ENCODE assay signal across 18 cellular contexts in genomic region chr2:166013878-166014277, GRCh38.
A peak's percentile ranks its signal among the peaks of the same experiment; 100 is the strongest.
DNase-seq lines count a peak whose midpoint lies in the region; ATAC-seq and TF ChIP-seq lines count a peak whose summit lies in the region.
"Had no signal": no experiment of that assay in that cellular context is flagged by ENCODE, and none has a peak within 500 bp of the region (broad histone marks: within the 10 kb centered on the region; RNA-seq: fewer than 3 reads in every experiment).

No MANE protein-coding gene starts in this region.

- H3K4me2 ChIP-seq in PC-3 (ENCODE audit: low read length) = no peak overlapping the region

- H3K36me3 Mint-ChIP-seq in progenitor cell of endocrine pancreas (ENCODE audit: insufficient read depth) = no peaks in the 10 kb centered on the region
- no peaks in the 10 kb centered on the region for H3K36me3 Mint-ChIP-seq in activated naive CD8-positive, alpha-beta T cell treated with anti-CD3 and anti-CD28 coated beads for 36 hours
- H3K36me3 Mint-ChIP-seq: CD4-positive, alpha-beta memory T cell had no signal

- no peak overlapping the region for H3K4me3 Mint-ChIP-seq in progenitor cell of endocrine pancreas (ENCODE audit: low read depth)
- no peak overlapping the region for H3K4me3 Mint-ChIP-seq in activated naive CD8-positive, alpha-beta T cell treated with anti-CD3 and anti-CD28 coated beads for 36 hours
- H3K4me3 Mint-ChIP-seq: CD4-positive, alpha-beta memory T cell had no signal

- intact Hi-C loops in PC-3 (cut with micrococcal nuclease) = no loop called here

- TF ChIP-seq CTCF in PC-3 (conservative IDR thresholded peaks at IDR 0.05; ENCODE audit: low read depth, low read length) = 0 out of 2 replicates have a peak, but pooled peaks have one; percentile 32
- TF ChIP-seq CTCF in fibroblast of villous mesenchyme (IDR thresholded peaks at IDR 0.05; ENCODE audit: insufficient read depth, low read depth, low read length) = peak; percentile 3
- TF ChIP-seq CTCF in progenitor cell of endocrine pancreas (IDR thresholded peaks at IDR 0.05; ENCODE audit: unreplicated experiment) = peak; percentile 7

- no peaks in the 10 kb centered on the region for H3K4me1 ChIP-seq in PC-3 (ENCODE audit: insufficient read depth, low read length)

- H3K4me3 ChIP-seq in PC-3 (ENCODE audit: low read length) = no peak overlapping the region
- H3K4me3 ChIP-seq in fibroblast of villous mesenchyme (ENCODE audit: low read depth, low read length) = no peak overlapping the region

- no peak overlapping the region for H3K27ac Mint-ChIP-seq in progenitor cell of endocrine pancreas
- H3K27ac Mint-ChIP-seq in activated naive CD8-positive, alpha-beta T cell treated with anti-CD3 and anti-CD28 coated beads for 36 hours = no peak overlapping the region

- peaks cover 75% of the 10 kb centered on the region for H3K27me3 ChIP-seq in PC-3 (ENCODE audit: low read length)

- no peak overlapping the region for H3K27ac ChIP-seq in PC-3 (ENCODE audit: low read length)

- no peak overlapping the region for H2AFZ ChIP-seq in PC-3 (ENCODE audit: low read length)

- no peaks in the 10 kb centered on the region for H3K79me2 ChIP-seq in PC-3 (ENCODE audit: low read length)

- H3K36me3 ChIP-seq in PC-3 (ENCODE audit: low read depth, low read length) = no peaks in the 10 kb centered on the region

- H4K20me1 ChIP-seq in PC-3 (ENCODE audit: low read length) = no peaks in the 10 kb centered on the region

- POLR2A ChIA-PET in PC-3 (lab: Charles Lee; ENCODE audit: unreplicated experiment) = no interaction called here

- H3K9me3 ChIP-seq in PC-3 (ENCODE audit: low read length) = no peaks in the 10 kb centered on the region

- no peak overlapping the region for H3K9ac ChIP-seq in PC-3 (ENCODE audit: low read length)

- CTCF ChIA-PET in PC-3 (lab: Charles Lee) = interaction anchor here (0.7 kb wide), 1 partner anchor 228 kb away, joined by 3 read pairs; no protein-coding TSS in a partner anchor

- peaks cover 3% of the 10 kb centered on the region for H3K27me3 Mint-ChIP-seq in progenitor cell of endocrine pancreas
- H3K27me3 Mint-ChIP-seq in activated naive CD8-positive, alpha-beta T cell treated with anti-CD3 and anti-CD28 coated beads for 36 hours = peaks cover 13% of the 10 kb centered on the region

- no peaks in the 10 kb centered on the region for H3K9me2 ChIP-seq in PC-3 (replicated peaks; ENCODE audit: low read length)

- DNase-seq in DMS53 (lab: John Stamatoyannopoulos, UW) (peak; percentile 13), DMS53 treated with DMSO at 0.1 percent for 48 hours (lab: John Stamatoyannopoulos, UW; ENCODE audit: unreplicated experiment) (no peak), PC-3 (no peak), fibroblast of villous mesenchyme (ENCODE audit: low read depth) (no peak), progenitor cell of endocrine pancreas (ENCODE audit: low spot score, unreplicated experiment) (no peak), H4 (ENCODE audit: low spot score) (no peak)
- DNase-seq in activated naive CD8-positive, alpha-beta T cell treated with anti-CD3 and anti-CD28 coated beads for 36 hours = no peak
- DNase-seq: 8988T; CD4-positive, alpha-beta memory T cell; GF-D8; H7; KG1; NCI-H1436; NCI-H2029 treated with DMSO at 0.1 percent for 48 hours; NCI-H510A treated with DMSO at 0.1 percent for 48 hours; Right ventricle myocardium superior had no signal

- H3K4me1 Mint-ChIP-seq in progenitor cell of endocrine pancreas (ENCODE audit: low read depth) = no peaks in the 10 kb centered on the region
- no peaks in the 10 kb centered on the region for H3K4me1 Mint-ChIP-seq in activated naive CD8-positive, alpha-beta T cell treated with anti-CD3 and anti-CD28 coated beads for 36 hours
- H3K4me1 Mint-ChIP-seq: CD4-positive, alpha-beta memory T cell had no signal

- H3F3A ChIP-seq in PC-3 (ENCODE audit: low read length, unreplicated experiment) = no peaks in the 10 kb centered on the region

- peak; percentile 62 for ATAC-seq in PC-3
- no peak for ATAC-seq in HG03520 (IDR thresholded peaks at IDR 0.05; ENCODE audit: unreplicated experiment)
- ATAC-seq: SK-N-SH treated with all-trans-retinoic acid at 6 μM for 48 hours had no signal

- H3K9me3 Mint-ChIP-seq in progenitor cell of endocrine pancreas (ENCODE audit: low read depth) = no peaks in the 10 kb centered on the region
- no peaks in the 10 kb centered on the region for H3K9me3 Mint-ChIP-seq in activated naive CD8-positive, alpha-beta T cell treated with anti-CD3 and anti-CD28 coated beads for 36 hours
- H3K9me3 Mint-ChIP-seq: CD4-positive, alpha-beta memory T cell had no signal

- no TSS peak for BruUV-seq in PC-3 (replicated peaks; lab: Mats Ljungman, UMichigan)
